ENCODE assay signal across 12 cellular contexts in the genomic region with DNA sequence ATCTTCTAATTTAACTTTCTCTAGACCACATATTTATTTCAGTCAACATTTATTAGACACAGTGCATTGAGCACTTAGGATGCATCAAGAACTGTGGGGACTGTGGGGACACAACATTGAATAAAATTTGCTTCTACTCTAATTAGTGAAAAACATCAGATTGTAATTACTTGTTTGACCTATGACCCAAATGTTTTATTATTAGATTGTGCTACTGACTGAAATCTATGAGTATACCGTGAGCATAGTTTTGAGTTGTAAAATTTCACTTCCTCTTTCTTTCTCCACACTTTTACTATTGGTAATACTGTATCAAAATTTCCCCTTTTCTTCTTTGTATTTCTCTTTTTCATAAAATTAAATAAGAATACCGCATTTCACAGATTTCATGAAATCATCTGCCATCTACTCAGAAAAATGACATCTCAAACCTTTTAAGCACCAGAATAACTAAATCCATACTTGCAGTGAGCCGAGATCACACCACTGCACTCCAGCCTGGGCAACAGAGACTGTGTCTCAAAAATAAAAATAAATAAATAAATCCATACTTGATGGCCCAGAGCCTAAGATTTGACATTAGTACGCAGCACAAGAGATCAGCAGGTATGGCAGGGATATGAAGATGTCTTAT. TPM values are rescaled to one million over a fixed set of nuclear protein-coding genes. Genes with fewer than 3 reads are reported as not detected.
DNase-seq lines count a peak whose midpoint lies in the region; ATAC-seq and TF ChIP-seq lines count a peak whose summit lies in the region.
"Had no signal": no experiment of that assay in that cellular context is flagged by ENCODE, and none has a peak within 500 bp of the region (broad histone marks: within the 10 kb centered on the region; RNA-seq: fewer than 3 reads in every experiment).

No MANE protein-coding gene starts in this region.

- DNase-seq in activated naive CD8-positive, alpha-beta T cell treated with anti-CD3 and anti-CD28 coated beads for 36 hours, result no peak
- DNase-seq in midbrain (lab: John Stamatoyannopoulos, UW) (no peak), WTC11 (ENCODE audit: low spot score) (no peak), NCI-H2029 treated with DMSO at 0.1 percent for 48 hours (lab: John Stamatoyannopoulos, UW) (no peak), NCI-H1694 treated with DMSO at 0.1 percent for 48 hours (lab: John Stamatoyannopoulos, UW) (no peak)
- DNase-seq: activated CD4-positive, alpha-beta T cell treated with anti-CD3 and anti-CD28 coated beads, Interleukin-2, amount 50 U/mL, for 48 hours; body of pancreas; DMS53 had no signal

- H3K4me3 Mint-ChIP-seq in activated naive CD8-positive, alpha-beta T cell treated with anti-CD3 and anti-CD28 coated beads for 36 hours, result no peak overlapping the region
- H3K4me3 Mint-ChIP-seq in WTC11, result no peak overlapping the region
- H3K4me3 Mint-ChIP-seq: GM23338 had no signal

- H3K27ac Mint-ChIP-seq in activated naive CD8-positive, alpha-beta T cell treated with anti-CD3 and anti-CD28 coated beads for 36 hours, result peak overlapping the region; percentile 30
- H3K27ac Mint-ChIP-seq in WTC11, result no peak overlapping the region

- POLR2A ChIA-PET in WTC11 (lab: Charles Lee), result no interaction called here

- no peak for TF ChIP-seq CTCF in WTC11 (IDR thresholded peaks at IDR 0.05)

- H3K36me3 Mint-ChIP-seq in activated naive CD8-positive, alpha-beta T cell treated with anti-CD3 and anti-CD28 coated beads for 36 hours, result peaks cover 22% of the 10 kb centered on the region
- no peaks in the 10 kb centered on the region for H3K36me3 Mint-ChIP-seq in WTC11

- no peaks in the 10 kb centered on the region for H3K27me3 Mint-ChIP-seq in activated naive CD8-positive, alpha-beta T cell treated with anti-CD3 and anti-CD28 coated beads for 36 hours
- no peaks in the 10 kb centered on the region for H3K27me3 Mint-ChIP-seq in WTC11 (ENCODE audit: low read depth)

- peaks cover 18% of the 10 kb centered on the region for H3K9me3 Mint-ChIP-seq in activated naive CD8-positive, alpha-beta T cell treated with anti-CD3 and anti-CD28 coated beads for 36 hours
- H3K9me3 Mint-ChIP-seq in WTC11, result peaks cover 9% of the 10 kb centered on the region

- CTCF ChIA-PET in WTC11 (lab: Charles Lee), result interaction anchor here (0.7 kb wide), 1 partner anchor 13 kb away, joined by 3 read pairs; no protein-coding TSS in a partner anchor

- peaks cover 39% of the 10 kb centered on the region for H3K4me1 Mint-ChIP-seq in activated naive CD8-positive, alpha-beta T cell treated with anti-CD3 and anti-CD28 coated beads for 36 hours
- peaks cover 14% of the 10 kb centered on the region for H3K4me1 Mint-ChIP-seq in WTC11

- ATAC-seq in GM18520 (IDR thresholded peaks at IDR 0.05; ENCODE audit: unreplicated experiment), result peak; percentile 38
- ATAC-seq in GM21737 (IDR thresholded peaks at IDR 0.05; ENCODE audit: unreplicated experiment), result peak; percentile 48
- ATAC-seq in HG03460 (IDR thresholded peaks at IDR 0.05; ENCODE audit: unreplicated experiment), result peak; percentile 57
- ATAC-seq in WTC11, result no peak
- ATAC-seq: body of pancreas, GM23338 had no signal

TF ChIP-seq in WTC11, 78 proteins besides CTCF, POLR2A, EP300 and RAD21:
- TF ChIP-seq ETV6 (CRISPR knock-in tag; IDR thresholded peaks at IDR 0.05) (no peak), ZNF263 (CRISPR knock-in tag; IDR thresholded peaks at IDR 0.05; ENCODE audit: low read depth) (no peak), USF1 (CRISPR knock-in tag; IDR thresholded peaks at IDR 0.05) (no peak), ZNF138 (CRISPR knock-in tag; conservative IDR thresholded peaks at IDR 0.05) (no peak), CREM (CRISPR knock-in tag; IDR thresholded peaks at IDR 0.05) (no peak), TCF7 (CRISPR knock-in tag; IDR thresholded peaks at IDR 0.05; ENCODE audit: low read depth) (no peak), FOXJ3 (CRISPR knock-in tag; IDR thresholded peaks at IDR 0.05; ENCODE audit: borderline replicate concordance) (no peak), ZMAT4 (CRISPR knock-in tag; IDR thresholded peaks at IDR 0.05) (no peak), IRF2 (CRISPR knock-in tag; IDR thresholded peaks at IDR 0.05; ENCODE audit: borderline replicate concordance, low read depth) (no peak)
- TF ChIP-seq, protein P1, sequence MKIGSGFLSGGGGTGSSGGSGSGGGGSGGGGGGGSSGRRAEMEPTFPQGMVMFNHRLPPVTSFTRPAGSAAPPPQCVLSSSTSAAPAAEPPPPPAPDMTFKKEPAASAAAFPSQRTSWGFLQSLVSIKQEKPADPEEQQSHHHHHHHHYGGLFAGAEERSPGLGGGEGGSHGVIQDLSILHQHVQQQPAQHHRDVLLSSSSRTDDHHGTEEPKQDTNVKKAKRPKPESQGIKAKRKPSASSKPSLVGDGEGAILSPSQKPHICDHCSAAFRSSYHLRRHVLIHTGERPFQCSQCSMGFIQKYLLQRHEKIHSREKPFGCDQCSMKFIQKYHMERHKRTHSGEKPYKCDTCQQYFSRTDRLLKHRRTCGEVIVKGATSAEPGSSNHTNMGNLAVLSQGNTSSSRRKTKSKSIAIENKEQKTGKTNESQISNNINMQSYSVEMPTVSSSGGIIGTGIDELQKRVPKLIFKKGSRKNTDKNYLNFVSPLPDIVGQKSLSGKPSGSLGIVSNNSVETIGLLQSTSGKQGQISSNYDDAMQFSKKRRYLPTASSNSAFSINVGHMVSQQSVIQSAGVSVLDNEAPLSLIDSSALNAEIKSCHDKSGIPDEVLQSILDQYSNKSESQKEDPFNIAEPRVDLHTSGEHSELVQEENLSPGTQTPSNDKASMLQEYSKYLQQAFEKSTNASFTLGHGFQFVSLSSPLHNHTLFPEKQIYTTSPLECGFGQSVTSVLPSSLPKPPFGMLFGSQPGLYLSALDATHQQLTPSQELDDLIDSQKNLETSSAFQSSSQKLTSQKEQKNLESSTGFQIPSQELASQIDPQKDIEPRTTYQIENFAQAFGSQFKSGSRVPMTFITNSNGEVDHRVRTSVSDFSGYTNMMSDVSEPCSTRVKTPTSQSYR (CRISPR knock-in tag; IDR thresholded peaks at IDR 0.05), result no peak

RNA-seq across cellular contexts. Expression of gene INPP5F, which starts 25.4 kb away (rescaled TPM):
- total RNA-seq in activated naive CD8-positive, alpha-beta T cell treated with anti-CD3 and anti-CD28 coated beads for 36 hours, result 10 to 100 TPM; 19.1 to 20.2 TPM
- 79.3 to 83.3 TPM (median 80.6 TPM) in 3 replicates for total RNA-seq in WTC11 (2021)

RNA-seq across cellular contexts. Expression of gene BAG3, which starts 49.3 kb away (rescaled TPM):
- 10 to 100 TPM; 15.3 to 17.5 TPM for total RNA-seq in activated naive CD8-positive, alpha-beta T cell treated with anti-CD3 and anti-CD28 coated beads for 36 hours
- 15.7 to 16.8 TPM (median 15.9 TPM) in 3 replicates for total RNA-seq in WTC11 (2021)
